ENCODE assay signal across 8 cellular contexts in the genomic region with DNA sequence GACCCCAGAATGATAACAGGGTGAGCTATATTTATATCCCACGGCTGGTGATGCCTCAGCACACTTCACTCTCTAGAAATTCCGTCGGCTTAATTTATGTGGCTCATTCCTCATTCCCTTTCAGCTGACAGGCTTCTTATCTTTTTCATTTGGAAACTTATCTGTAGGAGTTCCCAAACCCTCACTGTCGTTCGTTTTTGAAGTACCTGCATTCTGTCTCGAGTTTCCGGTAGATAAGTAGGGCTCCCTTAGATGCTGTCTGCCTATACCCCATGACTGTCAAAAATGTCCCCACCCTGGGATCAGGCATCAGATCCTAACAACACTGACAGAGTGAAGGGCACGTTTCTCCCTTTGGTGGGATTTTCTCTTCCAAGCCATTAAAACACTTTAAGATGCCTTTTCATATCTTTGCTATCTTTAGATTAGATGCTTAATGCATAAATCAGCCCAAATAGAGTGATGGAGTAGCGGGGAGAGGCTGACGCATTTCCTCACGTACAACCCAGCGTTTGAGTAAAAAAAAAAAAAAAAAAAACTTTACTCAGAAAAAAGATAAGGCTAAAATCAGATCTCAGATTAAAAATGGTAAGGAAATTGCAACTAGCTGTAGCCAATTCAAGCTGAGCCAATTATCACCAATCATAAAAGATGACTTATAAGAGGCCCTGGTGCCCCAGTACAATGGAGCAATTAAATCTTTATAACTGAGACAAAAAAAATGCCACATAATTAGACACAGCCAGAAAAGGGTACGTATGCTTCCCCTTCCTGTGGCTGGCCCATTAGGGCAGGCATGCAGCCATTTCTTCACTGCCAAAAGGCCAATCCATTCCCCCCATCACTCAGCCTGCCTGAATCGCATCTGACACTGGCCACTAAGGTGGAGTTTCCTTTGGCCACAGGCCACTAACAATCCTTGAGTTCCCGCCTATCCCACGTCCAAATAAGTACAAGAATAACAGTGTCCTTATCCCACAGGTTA. TPM values are rescaled to one million over a fixed set of nuclear protein-coding genes. Genes with fewer than 3 reads are reported as not detected.
DNase-seq lines count a peak whose midpoint lies in the region; ATAC-seq and TF ChIP-seq lines count a peak whose summit lies in the region.
"Had no signal": no experiment of that assay in that cellular context is flagged by ENCODE, and none has a peak within 500 bp of the region (broad histone marks: within the 10 kb centered on the region; RNA-seq: fewer than 3 reads in every experiment).

No MANE protein-coding gene starts in this region.

- TF ChIP-seq CTCF in brain microvascular endothelial cell (IDR thresholded peaks at IDR 0.05; ENCODE audit: low read depth, low read length, missing control alignments) (no peak), omental fat pad (IDR thresholded peaks at IDR 0.05) (no peak), stomach (IDR thresholded peaks at IDR 0.05) (no peak)

- no peak overlapping the region for H3K4me3 ChIP-seq in brain microvascular endothelial cell (ENCODE audit: low read depth, low read length)
- no peak overlapping the region for H3K4me3 ChIP-seq in stomach

- DNase-seq in NCI-H146 (lab: John Stamatoyannopoulos, UW) (peak; percentile 64), brain microvascular endothelial cell (peak; percentile 72), omental fat pad (ENCODE audit: low spot score) (no peak), stomach (no peak), NCI-H1930 (lab: John Stamatoyannopoulos, UW) (no peak)
- DNase-seq: midbrain had no signal

- H3K27me3 ChIP-seq in brain microvascular endothelial cell (replicated peaks) (no peaks in the 10 kb centered on the region), stomach (no peaks in the 10 kb centered on the region)

- ATAC-seq in GM18517 (IDR thresholded peaks at IDR 0.05; ENCODE audit: unreplicated experiment) (peak; percentile 12), omental fat pad (ENCODE audit: low FRiP score) (peak; percentile 38), HG02870 (IDR thresholded peaks at IDR 0.05; ENCODE audit: unreplicated experiment) (no peak)

- peaks cover 9% of the 10 kb centered on the region for H3K36me3 ChIP-seq in brain microvascular endothelial cell (replicated peaks)
- H3K36me3 ChIP-seq in stomach = peaks cover 0 to 7% (median 2%) of the 10 kb centered on the region in 4 donors

- intact Hi-C loops in stomach (cut with DNase I; ENCODE audit: low total_unique reads) = no loop called here

- H3K4me1 ChIP-seq in stomach = peaks cover 0 to 7% (median 3%) of the 10 kb centered on the region in 4 donors

- in situ Hi-C loops in brain microvascular endothelial cell (cut with HindIII; ENCODE audit: low pct_ligation_motif_present, low sequenced_read_pairs) = no loop called here

- no peak for TF ChIP-seq POLR2A in stomach (IDR thresholded peaks at IDR 0.05)

- peaks cover 0 to 21% (median 10%) of the 10 kb centered on the region in 4 donors for H3K9me3 ChIP-seq in stomach

- WGBS in stomach, 5 donors = 35 to 44% (median 41%) methylated on average over 16 of the region's 16 CpGs

- TF ChIP-seq EP300 in stomach (IDR thresholded peaks at IDR 0.05) = no peak

- H3K27ac ChIP-seq in brain microvascular endothelial cell (peak overlapping the region; percentile 94), stomach (no peak overlapping the region)

RNA-seq across cellular contexts. Expression of gene RFTN1, which starts 45.1 kb away (rescaled TPM):
- total RNA-seq in omental fat pad = 10 to 100 TPM; 42.4 to 94.4 (median 62.5) TPM
- total RNA-seq in stomach = 100 to 1,000 TPM in 1 of 5 donors, 10 to 100 TPM in 3, 1 to 10 TPM in 1; 4.6 to 103 (median 35.1) TPM
- 10 to 100 TPM in 2 of 3 donors, 1 to 10 TPM in 1; 7.1 to 18.6 (median 17.7) TPM for polyA plus RNA-seq in stomach

Comparison
In these comparisons a context has a peak if more than half of its experiments do, and no peak if none do; other contexts are left out.
1. DNase-seq: peak in NCI-H146 (single experiment) and brain microvascular endothelial cell (single experiment); none in omental fat pad (single experiment), stomach (single experiment) and NCI-H1930 (0 of 2).